In genomic region chr12:123388218-123388947, GRCh38 we compare ENCODE assay signal across 8 cellular contexts. TPM values are rescaled to one million over a fixed set of nuclear protein-coding genes. Genes with fewer than 3 reads are reported as not detected.
DNase-seq lines count a peak whose midpoint lies in the region; ATAC-seq, FAIRE-seq and TF ChIP-seq lines count a peak whose summit lies in the region.

No MANE protein-coding gene starts in this region.

- H3K4me3 ChIP-seq in colonic mucosa, result peak overlapping the region; percentile 36

- no peaks in the 10 kb centered on the region for H3K9me3 ChIP-seq in colonic mucosa

- no peaks in the 10 kb centered on the region for H3K36me3 ChIP-seq in colonic mucosa

- peak; percentile 54 for TF ChIP-seq POLR2A in GM12892 (IDR thresholded peaks at IDR 0.05; ENCODE audit: low read depth, low read length)

- peak; percentile 85 for DNase-seq in GM12892 (ENCODE audit: insufficient read length)
- peak; percentile 70 for DNase-seq in NCI-H345 (lab: John Stamatoyannopoulos, UW)
- peak; percentile 83 for DNase-seq in activated CD4-positive, alpha-beta T cell treated with anti-CD3 and anti-CD28 coated beads for 48 hours
- DNase-seq in colonic mucosa, result peak; percentile 81
- peak; percentile 90 for DNase-seq in left kidney (ENCODE audit: low read depth, low spot score)
- DNase-seq in stimulated activated CD4-positive, alpha-beta T cell treated with anti-CD3 and anti-CD28 coated beads, Interleukin-2, amount 100 ng/mL, for 4 hours (ENCODE audit: low read depth), result peak; percentile 63

- ATAC-seq in HG02798 (IDR thresholded peaks at IDR 0.05; ENCODE audit: poor library complexity, unreplicated experiment) (peak; percentile 49), HG03469 (IDR thresholded peaks at IDR 0.05; ENCODE audit: unreplicated experiment) (no peak)

- intact Hi-C loops in colonic mucosa (cut with DNase I), result no loop called here

- peak; percentile 38 for FAIRE-seq in GM12892 (lab: Jason Lieb, UNC)

- peak overlapping the region; percentile 81 to 88 for H3K9ac ChIP-seq in colonic mucosa (ENCODE audit: low read depth in 2 of 2, low read length in 2 of 2)

- no peaks in the 10 kb centered on the region for H3K4me1 ChIP-seq in colonic mucosa

- H3K27me3 ChIP-seq in colonic mucosa, result no peaks in the 10 kb centered on the region

- no peak for TF ChIP-seq CTCF in colonic mucosa (IDR thresholded peaks at IDR 0.05)

- H3K27ac ChIP-seq in colonic mucosa, result peak overlapping the region; percentile 80

RNA-seq across cellular contexts. Expression of gene KMT5A, which starts 4.5 kb away (rescaled TPM):
- 28.7 TPM for polyA plus RNA-seq in GM12892 (2012; ENCODE audit: missing spikeins)
- 10 to 100 TPM; 38.2 to 59.3 TPM for total RNA-seq in colonic mucosa

RNA-seq across cellular contexts. Expression of gene SBNO1, which starts 23.7 kb away (rescaled TPM):
- polyA plus RNA-seq in GM12892 (2012; ENCODE audit: missing spikeins), result 23.7 TPM
- total RNA-seq in colonic mucosa, result 10 to 100 TPM; 36.5 to 37.3 TPM

RNA-seq across cellular contexts. Expression of gene RILPL2, which starts 48.1 kb away (rescaled TPM):
- polyA plus RNA-seq in GM12892 (2012; ENCODE audit: missing spikeins), result 13.6 TPM
- 1 to 10 TPM in 1 of 2 donors, under 1 TPM in 1; 0.96 to 2.1 TPM for total RNA-seq in colonic mucosa
